In the genomic region with DNA sequence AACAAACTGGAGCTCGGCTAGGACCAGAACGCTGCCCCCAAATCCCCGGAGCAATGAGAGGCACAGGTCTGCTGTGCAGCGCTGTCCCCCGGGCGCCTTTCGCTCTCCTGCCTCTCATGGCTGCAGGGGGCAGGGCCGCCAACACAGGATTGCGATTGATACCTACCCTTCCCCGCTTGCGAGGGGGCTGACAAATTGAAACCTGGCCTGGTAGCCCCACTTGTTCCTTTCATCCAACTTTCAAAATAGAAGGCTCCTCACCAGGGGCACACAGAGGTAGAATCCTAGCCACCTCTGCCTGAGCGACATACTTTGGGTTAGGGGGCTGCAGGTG, we compare ENCODE assay signal across 8 cellular contexts. TPM values are rescaled to one million over a fixed set of nuclear protein-coding genes. Genes with fewer than 3 reads are reported as not detected.
DNase-seq lines count a peak whose midpoint lies in the region; ATAC-seq and TF ChIP-seq lines count a peak whose summit lies in the region.

No MANE protein-coding gene starts in this region.

- intact Hi-C loops in Calu3 (cut with micrococcal nuclease; ENCODE audit: unreplicated experiment), result loop anchor here (1.0 kb wide), 1 partner anchor 37 kb away; no protein-coding TSS in a partner anchor

- H3K27ac Mint-ChIP-seq in Calu3 (ENCODE audit: unreplicated experiment), result peak overlapping the region; percentile 68
- H3K27ac Mint-ChIP-seq in activated naive CD4-positive, alpha-beta T cell treated with anti-CD3 and anti-CD28 coated beads, Interleukin-2, amount 50 U/mL, for 72 hours, result peak overlapping the region; percentile 87 to 94

- peak overlapping the region; percentile 84 for H3K4me3 ChIP-seq in iPS-18c (ENCODE audit: insufficient read depth, low read depth, low read length)

- H3K4me1 Mint-ChIP-seq in Calu3 (ENCODE audit: low read depth, unreplicated experiment), result peaks cover 10% of the 10 kb centered on the region

- DNase-seq in Calu3 (no peak), substantia nigra (lab: John Stamatoyannopoulos, UW) (peak in 1 of 49 donors; percentile 70), DMS153 treated with DMSO at 0.1 percent for 48 hours (lab: John Stamatoyannopoulos, UW; ENCODE audit: unreplicated experiment) (no peak), UCSD-AML1 (lab: John Stamatoyannopoulos, UW; ENCODE audit: unreplicated experiment) (no peak)
- no peak for DNase-seq in activated naive CD4-positive, alpha-beta T cell treated with anti-CD3 and anti-CD28 coated beads, Interleukin-2, amount 50 U/mL, for 72 hours (ENCODE audit: low spot score in 2 of 2)
- DNase-seq in stimulated activated naive CD4-positive, alpha-beta T cell treated with Interleukin-2 at 50 U/mL for 16 hours (lab: John Stamatoyannopoulos, UW), result no peak

- CTCF ChIA-PET in Calu3 (lab: Charles Lee), result interaction anchor here (0.6 to 3.5 kb wide), 5 partner anchors 8 to 38 kb away, joined by 3 to 65 read pairs (median 4); a partner anchor contains a TSS

- peaks cover 61% of the 10 kb centered on the region for H3K36me3 Mint-ChIP-seq in Calu3 (ENCODE audit: insufficient read depth, unreplicated experiment)
- no peaks in the 10 kb centered on the region for H3K36me3 Mint-ChIP-seq in activated naive CD4-positive, alpha-beta T cell treated with anti-CD3 and anti-CD28 coated beads, Interleukin-2, amount 50 U/mL, for 72 hours

- H3K27me3 Mint-ChIP-seq in Calu3 (ENCODE audit: unreplicated experiment), result no peaks in the 10 kb centered on the region

- BruUV-seq in Calu3 (replicated peaks; lab: Mats Ljungman, UMichigan), result no TSS peak

- H3K9me3 Mint-ChIP-seq in Calu3 (ENCODE audit: low read depth, unreplicated experiment), result no peaks in the 10 kb centered on the region
- no peaks in the 10 kb centered on the region for H3K9me3 Mint-ChIP-seq in activated naive CD4-positive, alpha-beta T cell treated with anti-CD3 and anti-CD28 coated beads, Interleukin-2, amount 50 U/mL, for 72 hours

- TF ChIP-seq CTCF in Calu3 (IDR thresholded peaks at IDR 0.05; ENCODE audit: unreplicated experiment), result no peak

- ATAC-seq in HG02798 (IDR thresholded peaks at IDR 0.05; ENCODE audit: poor library complexity, unreplicated experiment), result peak; percentile 14
- peak; percentile 19 for ATAC-seq in activated naive CD4-positive, alpha-beta T cell treated with anti-CD3 and anti-CD28 coated beads, Interleukin-2, amount 50 U/mL, for 72 hours

- peak overlapping the region; percentile 97 for H3K27ac ChIP-seq in substantia nigra (ENCODE audit: low read depth, low read length, poor library complexity, severe bottlenecking)

- peak overlapping the region; percentile 77 for H3K4me3 Mint-ChIP-seq in Calu3 (ENCODE audit: low read depth, unreplicated experiment)

- no peaks in the 10 kb centered on the region for H3K9me3 ChIP-seq in iPS-18c (ENCODE audit: control insufficient read depth, insufficient read depth, low read length)

RNA-seq across cellular contexts. Expression of a gene that starts 0.6 kb away (rescaled TPM):
- total RNA-seq in Calu3 (2022), result 12.0 and 14.2 TPM in 2 replicates
- 1 to 10 TPM; 6.3 to 7.5 TPM for total RNA-seq in activated naive CD4-positive, alpha-beta T cell treated with anti-CD3 and anti-CD28 coated beads, Interleukin-2, amount 50 U/mL, for 72 hours

RNA-seq across cellular contexts. Expression of a gene that starts 23.3 kb away (rescaled TPM):
- total RNA-seq in Calu3 (2022), result not detected in 2 replicates
- 10 to 100 TPM; 16.1 to 40.4 TPM for total RNA-seq in activated naive CD4-positive, alpha-beta T cell treated with anti-CD3 and anti-CD28 coated beads, Interleukin-2, amount 50 U/mL, for 72 hours

RNA-seq across cellular contexts. Expression of a gene that starts 36.8 kb away (rescaled TPM):
- total RNA-seq in Calu3 (2022), result 24.5 and 24.8 TPM in 2 replicates
- total RNA-seq in activated naive CD4-positive, alpha-beta T cell treated with anti-CD3 and anti-CD28 coated beads, Interleukin-2, amount 50 U/mL, for 72 hours, result 10 to 100 TPM; 27.2 to 36.9 TPM

RNA-seq across cellular contexts. Expression of a gene that starts 43.4 kb away (rescaled TPM):
- 202 and 260 TPM in 2 replicates for total RNA-seq in Calu3 (2022)
- total RNA-seq in activated naive CD4-positive, alpha-beta T cell treated with anti-CD3 and anti-CD28 coated beads, Interleukin-2, amount 50 U/mL, for 72 hours, result 100 to 1,000 TPM in 1 of 2 donors, 10 to 100 TPM in 1; 68.9 to 522 TPM

Comparison
In these comparisons a context has a peak if more than half of its experiments do, and no peak if none do; other contexts are left out.
1. RNA of a gene that starts 23.3 kb away (total RNA-seq): 16.1 to 40.4 TPM in activated naive CD4-positive, alpha-beta T cell treated with anti-CD3 and anti-CD28 coated beads, Interleukin-2, amount 50 U/mL, for 72 hours; not detected in Calu3; every median in the first group is over 10 times any median in the second.